In genomic region chr10:130136214-130137076, GRCh38 we compare ENCODE assay signal across 8 cellular contexts. TPM values are rescaled to one million over a fixed set of nuclear protein-coding genes. Genes with fewer than 3 reads are reported as not detected.
DNase-seq lines count a peak whose midpoint lies in the region; ATAC-seq and TF ChIP-seq lines count a peak whose summit lies in the region.

Gene GLRX3, plus strand, starts transcription at chr10:130136391. Its CDS starts 30 bp downstream, at chr10:130136421.

- WGBS in esophagus muscularis mucosa: 0% methylated on average over 12 of the region's 98 CpGs

- H3K36me3 Mint-ChIP-seq in activated T-cell treated with anti-CD3 and anti-CD28 coated beads, Interleukin-2, amount 50 U/mL, for 72 hours (ENCODE audit: insufficient read depth in 2 of 2): peaks cover 4 to 6% of the 10 kb centered on the region in 2 donors

- no peak for TF ChIP-seq CTCF in PC-9 (conservative IDR thresholded peaks at IDR 0.05)
- TF ChIP-seq CTCF in esophagus muscularis mucosa (IDR thresholded peaks at IDR 0.05): peak in 1 of 3 experiments; percentile 22

- H3K36me3 ChIP-seq in HUES6 (ENCODE audit: control insufficient read depth, insufficient read depth, low read length) (peaks cover 2% of the 10 kb centered on the region; the same call in 1 of the 2 replicates), PC-9 (ENCODE audit: low read depth) (no peaks in the 10 kb centered on the region), esophagus muscularis mucosa (peaks cover 0 to under 1% (median 0%) of the 10 kb centered on the region in 4 donors)

- peak; percentile 89 for ATAC-seq in GM21381 (IDR thresholded peaks at IDR 0.05; ENCODE audit: unreplicated experiment)
- ATAC-seq in activated T-cell treated with anti-CD3 and anti-CD28 coated beads, Interleukin-2, amount 50 U/mL, for 72 hours (replicated peaks in 1 of 2): peak; percentile 87 to 88

- no peaks in the 10 kb centered on the region for H3K9me2 ChIP-seq in PC-9 (ENCODE audit: insufficient read depth)

- H3K4me3 ChIP-seq in HUES6 (ENCODE audit: low read depth, low read length) (peak within 1 kb of the TSS; percentile 97), PC-9 (peak within 1 kb of the TSS; percentile 56; the same call in 1 of the 2 replicates), esophagus muscularis mucosa (peak within 1 kb of the TSS; percentile 87 to 100 (median 93))

- H2AFZ ChIP-seq in PC-9: peak within 1 kb of the TSS; percentile 62; the same call in 1 of the 2 replicates

- POLR2A ChIA-PET in PC-9 (lab: Charles Lee; ENCODE audit: unreplicated experiment): interaction anchor here (0.6 to 0.9 kb wide), 2 partner anchors 25 to 26 kb away, joined by 4 to 5 read pairs; no protein-coding TSS in a partner anchor

- DNase-seq in DMS 273 (lab: John Stamatoyannopoulos, UW; ENCODE audit: unreplicated experiment): peak; percentile 91
- DNase-seq in PC-9: peak; percentile 35 to 78
- peak; percentile 92 for DNase-seq in activated T-cell treated with anti-CD3 and anti-CD28 coated beads, Interleukin-2, amount 50 U/mL, for 72 hours
- peak; percentile 95 for DNase-seq in esophagus muscularis mucosa (ENCODE audit: extremely low spot score)
- peak; percentile 88 for DNase-seq in myocyte (ENCODE audit: low read depth)
- peak; percentile 77 to 80 for DNase-seq in stimulated activated CD8-positive, alpha-beta memory T cell treated with anti-CD3 and anti-CD28 coated beads, Interleukin-7, amount 100 ng/mL, for 48 hours (ENCODE audit: extremely low read depth in 1 of 2, low read depth in 1 of 2)

- H3K4me1 ChIP-seq in HUES6 (ENCODE audit: control insufficient read depth, insufficient read depth, low read length): peaks cover 15% of the 10 kb centered on the region
- H3K4me1 ChIP-seq in PC-9 (replicated peaks; ENCODE audit: insufficient read depth): no peaks in the 10 kb centered on the region
- H3K4me1 ChIP-seq in esophagus muscularis mucosa: peaks cover 25 to 54% (median 52%) of the 10 kb centered on the region in 4 donors

- H3K4me3 Mint-ChIP-seq in activated T-cell treated with anti-CD3 and anti-CD28 coated beads, Interleukin-2, amount 50 U/mL, for 72 hours: peak within 1 kb of the TSS; percentile 92 to 94

- H3F3A ChIP-seq in PC-9 (ENCODE audit: insufficient read depth, low read depth): no peaks in the 10 kb centered on the region

- H3K27ac ChIP-seq in HUES6 (ENCODE audit: low read depth, low read length) (peak within 1 kb of the TSS; percentile 93; the same call in 1 of the 2 replicates), PC-9 (no peak within 1 kb of the TSS), esophagus muscularis mucosa (replicated peaks in 1 of 4) (peak within 1 kb of the TSS; percentile 83 to 89 (median 86))

- no peaks in the 10 kb centered on the region for H3K27me3 ChIP-seq in HUES6 (ENCODE audit: control insufficient read depth, insufficient read depth, low read length)
- no peaks in the 10 kb centered on the region for H3K27me3 ChIP-seq in PC-9 (ENCODE audit: insufficient read depth, low read depth)
- H3K27me3 ChIP-seq in esophagus muscularis mucosa: no peaks in the 10 kb centered on the region

- H3K27me3 Mint-ChIP-seq in activated T-cell treated with anti-CD3 and anti-CD28 coated beads, Interleukin-2, amount 50 U/mL, for 72 hours (ENCODE audit: low read depth): no peaks in the 10 kb centered on the region

- CTCF ChIA-PET in PC-9 (lab: Charles Lee): interaction anchor here (0.8 kb wide), 1 partner anchor 27 kb away, joined by 4 read pairs; no protein-coding TSS in a partner anchor

- BruUV-seq in PC-9 (replicated peaks; lab: Mats Ljungman, UMichigan): no TSS peak

- intact Hi-C loops in PC-9 (cut with micrococcal nuclease; ENCODE audit: unreplicated experiment): loop anchor here (1.0 kb wide), 1 partner anchor 25 kb away; no protein-coding TSS in a partner anchor
- intact Hi-C loops in esophagus muscularis mucosa (cut with DNase I): loop anchor here (2.0 kb wide), 1 partner anchor 26 kb away; the partner anchor contains the start of gene C10orf143

- H3K4me1 Mint-ChIP-seq in activated T-cell treated with anti-CD3 and anti-CD28 coated beads, Interleukin-2, amount 50 U/mL, for 72 hours (ENCODE audit: low read depth): peaks cover 41% of the 10 kb centered on the region

- peaks cover 35% of the 10 kb centered on the region for H3K79me2 ChIP-seq in PC-9 (ENCODE audit: low read depth)

- H3K9me3 ChIP-seq in HUES6 (ENCODE audit: control insufficient read depth, insufficient read depth, low read depth, low read length): no peaks in the 10 kb centered on the region
- no peaks in the 10 kb centered on the region for H3K9me3 ChIP-seq in PC-9 (ENCODE audit: insufficient read depth, low read depth)
- no peaks in the 10 kb centered on the region for H3K9me3 ChIP-seq in esophagus muscularis mucosa

- TF ChIP-seq EP300 in esophagus muscularis mucosa (IDR thresholded peaks at IDR 0.05): no peak

- H3K9me3 Mint-ChIP-seq in activated T-cell treated with anti-CD3 and anti-CD28 coated beads, Interleukin-2, amount 50 U/mL, for 72 hours: no peaks in the 10 kb centered on the region

- H3K4me2 ChIP-seq in PC-9: peak within 1 kb of the TSS; percentile 71

- H3K9ac ChIP-seq in HUES6 (ENCODE audit: low read length): peak within 1 kb of the TSS; percentile 80

- no peaks in the 10 kb centered on the region for H4K20me1 ChIP-seq in PC-9 (ENCODE audit: insufficient read depth)

- peak within 1 kb of the TSS; percentile 87 for H3K27ac Mint-ChIP-seq in activated T-cell treated with anti-CD3 and anti-CD28 coated beads, Interleukin-2, amount 50 U/mL, for 72 hours

- peak; percentile 36 for TF ChIP-seq POLR2A in esophagus muscularis mucosa (IDR thresholded peaks at IDR 0.05; ENCODE audit: low read depth)

RNA-seq across cellular contexts. Expression of gene GLRX3, which starts in this region (rescaled TPM):
- total RNA-seq in PC-9 (2021) (69.0 and 78.0 TPM in 2 replicates), esophagus muscularis mucosa (10 to 100 TPM; 44.9 to 61.4 (median 53.3) TPM), myocyte (112 and 116 TPM in 2 replicates)
- total RNA-seq in activated T-cell treated with anti-CD3 and anti-CD28 coated beads, Interleukin-2, amount 50 U/mL, for 72 hours: 10 to 100 TPM; 58.5 to 69.3 TPM
- polyA plus RNA-seq in myocyte (2012): 76.7 TPM
